ENCODE assay signal across 8 cellular contexts in genomic region chr6:156866181-156866862, GRCh38.
DNase-seq lines count a peak whose midpoint lies in the region; ATAC-seq lines count a peak whose summit lies in the region.

No MANE protein-coding gene starts in this region.

- H3K36me3 Mint-ChIP-seq in activated T-cell treated with anti-CD3 and anti-CD28 coated beads, Interleukin-2, amount 50 U/mL, for 4 hours (ENCODE audit: insufficient read depth), result no peaks in the 10 kb centered on the region

- peak overlapping the region; percentile 29 for H3K4me3 Mint-ChIP-seq in activated T-cell treated with anti-CD3 and anti-CD28 coated beads, Interleukin-2, amount 50 U/mL, for 4 hours

- H3K4me1 Mint-ChIP-seq in activated T-cell treated with anti-CD3 and anti-CD28 coated beads, Interleukin-2, amount 50 U/mL, for 4 hours (ENCODE audit: low read depth), result peaks cover 76% of the 10 kb centered on the region

- H3K9me3 Mint-ChIP-seq in activated T-cell treated with anti-CD3 and anti-CD28 coated beads, Interleukin-2, amount 50 U/mL, for 4 hours, result no peaks in the 10 kb centered on the region

- ATAC-seq in GM18502 (IDR thresholded peaks at IDR 0.05; ENCODE audit: poor library complexity, unreplicated experiment) (peak; percentile 67), HG02885 (IDR thresholded peaks at IDR 0.05; ENCODE audit: poor library complexity, unreplicated experiment) (peak; percentile 66)
- ATAC-seq in activated T-cell treated with anti-CD3 and anti-CD28 coated beads, Interleukin-2, amount 50 U/mL, for 4 hours, result peak; percentile 64 to 75

- no peaks in the 10 kb centered on the region for H3K27me3 Mint-ChIP-seq in activated T-cell treated with anti-CD3 and anti-CD28 coated beads, Interleukin-2, amount 50 U/mL, for 4 hours (ENCODE audit: low read depth)

- peak; percentile 24 for DNase-seq in activated T-cell treated with anti-CD3 and anti-CD28 coated beads, Interleukin-2, amount 50 U/mL, for 4 hours
- DNase-seq in iris pigment epithelial cell (ENCODE audit: low read depth) (peak; percentile 62), NCI-H1417 (lab: John Stamatoyannopoulos, UW) (no peak), LoVo (ENCODE audit: low spot score) (no peak), NCI-H128 (lab: John Stamatoyannopoulos, UW; ENCODE audit: unreplicated experiment) (no peak), NCI-H2029 (lab: John Stamatoyannopoulos, UW) (no peak)

Comparison
In these comparisons a context has a peak if more than half of its experiments do, and no peak if none do; other contexts are left out.
1. DNase-seq: peak in activated T-cell treated with anti-CD3 and anti-CD28 coated beads, Interleukin-2, amount 50 U/mL, for 4 hours (single experiment) and iris pigment epithelial cell (single experiment); none in NCI-H1417 (0 of 3), LoVo (single experiment), NCI-H128 (single experiment) and NCI-H2029 (single experiment).
2. Peak in every context shown above with its lines, with median percentiles within 50 percentile points of each other: ATAC-seq.